In the genomic region with DNA sequence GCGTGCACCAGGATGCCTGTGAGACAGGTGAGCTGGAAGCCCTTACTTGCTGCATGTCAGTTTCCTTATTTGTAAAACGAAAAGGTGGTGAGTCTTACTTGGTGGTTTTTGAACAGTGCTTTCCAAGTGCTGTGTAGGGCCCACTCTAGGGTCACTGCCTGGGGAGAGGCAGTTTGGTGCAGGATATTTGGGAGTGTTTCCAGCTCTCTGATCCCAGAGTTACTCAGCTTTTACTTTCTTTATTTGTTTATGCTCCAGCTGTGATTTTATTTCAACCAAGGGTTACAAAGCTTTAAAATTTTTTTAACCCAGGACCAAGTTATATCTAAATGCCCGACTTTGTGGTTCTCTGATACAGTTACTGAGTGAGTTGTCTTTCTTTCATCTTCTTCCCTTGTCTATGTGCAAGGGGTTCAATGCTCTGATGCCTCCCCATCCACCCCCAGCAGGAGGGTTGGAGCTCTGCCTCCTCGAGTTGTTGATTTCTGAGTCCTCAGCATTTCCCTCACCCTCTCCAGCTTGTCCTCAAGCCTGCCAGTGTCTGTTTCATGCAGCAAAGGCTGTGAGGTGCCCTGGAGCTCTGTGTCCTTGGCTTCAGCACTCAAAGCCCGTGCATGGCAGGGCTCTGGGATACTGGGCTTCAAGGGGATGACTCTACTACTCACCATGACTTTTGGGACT, we compare ENCODE assay signal across 17 cellular contexts.
DNase-seq lines count a peak whose midpoint lies in the region; ATAC-seq and TF ChIP-seq lines count a peak whose summit lies in the region.
"Had no signal": no experiment of that assay in that cellular context is flagged by ENCODE, and none has a peak within 500 bp of the region (broad histone marks: within the 10 kb centered on the region; RNA-seq: fewer than 3 reads in every experiment).

No MANE protein-coding gene starts in this region.

- H2AFZ ChIP-seq in GM23248: no peak overlapping the region

- H3K9me3 Mint-ChIP-seq in stimulated activated memory B cell treated with anti-CD40 and anti-IgM and Interleukin-4, amounts not matched to agents 10 μg/mL and 1 μg/mL and 100 μg/mL, for 72 hours: no peaks in the 10 kb centered on the region
- H3K9me3 Mint-ChIP-seq: activated naive CD4-positive, alpha-beta T cell treated with anti-CD3 and anti-CD28 coated beads for 36 hours; naive B cell had no signal

- H3K27ac ChIP-seq in GM23248 (no peak overlapping the region), esophagus squamous epithelium (peak overlapping the region; percentile 45 to 77 (median 60)), lung (ENCODE audit: low read depth in 1 of 2, low read length in 1 of 2) (peak overlapping the region in 1 of 2 donors; percentile 82)

- H3K27me3 Mint-ChIP-seq in stimulated activated memory B cell treated with anti-CD40 and anti-IgM and Interleukin-4, amounts not matched to agents 10 μg/mL and 1 μg/mL and 100 μg/mL, for 72 hours: no peaks in the 10 kb centered on the region
- H3K27me3 Mint-ChIP-seq: naive B cell had no signal

- H3K36me3 Mint-ChIP-seq in stimulated activated memory B cell treated with anti-CD40 and anti-IgM and Interleukin-4, amounts not matched to agents 10 μg/mL and 1 μg/mL and 100 μg/mL, for 72 hours: peaks cover 42% of the 10 kb centered on the region

- no peak for TF ChIP-seq POLR2A in esophagus squamous epithelium (IDR thresholded peaks at IDR 0.05)

- H4K20me1 ChIP-seq in GM23248 (ENCODE audit: insufficient read depth): no peaks in the 10 kb centered on the region

- no peak overlapping the region for H3K4me3 Mint-ChIP-seq in stimulated activated memory B cell treated with anti-CD40 and anti-IgM and Interleukin-4, amounts not matched to agents 10 μg/mL and 1 μg/mL and 100 μg/mL, for 72 hours
- H3K4me3 Mint-ChIP-seq: activated naive CD4-positive, alpha-beta T cell treated with anti-CD3 and anti-CD28 coated beads for 36 hours; naive B cell had no signal

- DNase-seq in GM23248 (peak; percentile 26), esophagus squamous epithelium (lab: John Stamatoyannopoulos, UW) (no peak), lung (ENCODE audit: low spot score) (no peak), NCI-H524 (lab: John Stamatoyannopoulos, UW) (no peak), OCI-M1 (lab: John Stamatoyannopoulos, UW) (no peak), activated gamma-delta T cell (lab: John Stamatoyannopoulos, UW) (no peak)
- DNase-seq: activated naive CD4-positive, alpha-beta T cell treated with anti-CD3 and anti-CD28 coated beads for 36 hours; Calu3; central memory CD4-positive, alpha-beta T cell; IMR-90; naive B cell; NCI-H1105; NCI-H526 treated with DMSO at 0.1 percent for 48 hours; stimulated activated naive CD4-positive, alpha-beta T cell had no signal

- TF ChIP-seq CTCF in esophagus squamous epithelium (IDR thresholded peaks at IDR 0.05) (no peak), lung (IDR thresholded peaks at IDR 0.05; ENCODE audit: control extremely low read depth, extremely low read depth) (no peak)

- in situ Hi-C loops in GM23248 (cut with MboI): loop anchor here (25.0 kb wide), 1 partner anchor 295 kb away; no protein-coding TSS in a partner anchor

- peak overlapping the region; percentile 39 for H3K4me2 ChIP-seq in GM23248 (ENCODE audit: unreplicated experiment)

- H3K79me2 ChIP-seq in GM23248 (ENCODE audit: insufficient read depth): no peaks in the 10 kb centered on the region

- H3K9me3 ChIP-seq in GM23248 (ENCODE audit: low read depth) (no peaks in the 10 kb centered on the region), esophagus squamous epithelium (no peaks in the 10 kb centered on the region), lung (ENCODE audit: control insufficient read depth in 2 of 2, insufficient read depth in 1 of 2, low read length in 1 of 2) (no peaks in the 10 kb centered on the region)

- peaks cover 18% of the 10 kb centered on the region; the same call in 1 of the 2 replicates for H3F3A ChIP-seq in GM23248 (ENCODE audit: insufficient read depth)

- ATAC-seq in lung (ENCODE audit: insufficient read depth, low FRiP score): peak; percentile 43
- ATAC-seq in stimulated activated memory B cell treated with anti-CD40 and anti-IgM and Interleukin-4, amounts not matched to agents 10 μg/mL and 1 μg/mL and 100 μg/mL, for 72 hours: no peak
- ATAC-seq in HG02840 (IDR thresholded peaks at IDR 0.05; ENCODE audit: low FRiP score, unreplicated experiment): no peak
- ATAC-seq: activated CD4-positive, CD25-positive, alpha-beta regulatory T cell treated with anti-CD3 and anti-CD28 coated beads, Interleukin-2, amount 50 U/mL, for 24 hours had no signal

- intact Hi-C loops in esophagus squamous epithelium (cut with DNase I): no loop called here

- H3K27ac Mint-ChIP-seq in stimulated activated memory B cell treated with anti-CD40 and anti-IgM and Interleukin-4, amounts not matched to agents 10 μg/mL and 1 μg/mL and 100 μg/mL, for 72 hours: peak overlapping the region; percentile 24
- H3K27ac Mint-ChIP-seq: activated naive CD4-positive, alpha-beta T cell treated with anti-CD3 and anti-CD28 coated beads for 36 hours had no signal

- WGBS in GM23248 (ENCODE audit: low coverage in 1 of 2, low lambda C conversion rate in 2 of 2, missing lambda C conversion rate in 2 of 2), 2 experiments: 26 to 36% methylated on average over 5 of the region's 5 CpGs
- WGBS in esophagus squamous epithelium, 2 donors: 42 to 49% methylated on average over 4 to 5 of the region's 5 CpGs
- 54 to 72% methylated on average over 5 of the region's 5 CpGs for WGBS in lung, 2 donors

- peaks cover 26% of the 10 kb centered on the region for H3K4me1 ChIP-seq in GM23248 (ENCODE audit: insufficient read depth)
- H3K4me1 ChIP-seq in esophagus squamous epithelium: peaks cover 0 to 49% (median 35%) of the 10 kb centered on the region in 3 donors
- H3K4me1 ChIP-seq in lung (ENCODE audit: control insufficient read depth in 2 of 2, insufficient read depth in 2 of 2, low read length in 2 of 2): peaks cover 0 to 16% of the 10 kb centered on the region in 2 donors

- H3K27me3 ChIP-seq in GM23248 (replicated peaks; ENCODE audit: insufficient read depth): no peaks in the 10 kb centered on the region
- no peaks in the 10 kb centered on the region for H3K27me3 ChIP-seq in esophagus squamous epithelium
- no peaks in the 10 kb centered on the region for H3K27me3 ChIP-seq in lung (ENCODE audit: control insufficient read depth, insufficient read depth)

- no peaks in the 10 kb centered on the region for H3K36me3 ChIP-seq in GM23248 (ENCODE audit: low read depth)
- H3K36me3 ChIP-seq in esophagus squamous epithelium: no peaks in the 10 kb centered on the region
- H3K36me3 ChIP-seq in lung (ENCODE audit: control insufficient read depth in 2 of 2, insufficient read depth in 2 of 2, low read length in 2 of 2): no peaks in the 10 kb centered on the region

- H3K9ac ChIP-seq in GM23248: no peak overlapping the region

- no peaks in the 10 kb centered on the region for H3K9me2 ChIP-seq in GM23248 (ENCODE audit: insufficient read depth)

- H3K4me3 ChIP-seq in GM23248 (no peak overlapping the region), esophagus squamous epithelium (no peak overlapping the region), lung (no peak overlapping the region)

- H3K4me1 Mint-ChIP-seq in stimulated activated memory B cell treated with anti-CD40 and anti-IgM and Interleukin-4, amounts not matched to agents 10 μg/mL and 1 μg/mL and 100 μg/mL, for 72 hours: peaks cover 61% of the 10 kb centered on the region
